In the genomic region with DNA sequence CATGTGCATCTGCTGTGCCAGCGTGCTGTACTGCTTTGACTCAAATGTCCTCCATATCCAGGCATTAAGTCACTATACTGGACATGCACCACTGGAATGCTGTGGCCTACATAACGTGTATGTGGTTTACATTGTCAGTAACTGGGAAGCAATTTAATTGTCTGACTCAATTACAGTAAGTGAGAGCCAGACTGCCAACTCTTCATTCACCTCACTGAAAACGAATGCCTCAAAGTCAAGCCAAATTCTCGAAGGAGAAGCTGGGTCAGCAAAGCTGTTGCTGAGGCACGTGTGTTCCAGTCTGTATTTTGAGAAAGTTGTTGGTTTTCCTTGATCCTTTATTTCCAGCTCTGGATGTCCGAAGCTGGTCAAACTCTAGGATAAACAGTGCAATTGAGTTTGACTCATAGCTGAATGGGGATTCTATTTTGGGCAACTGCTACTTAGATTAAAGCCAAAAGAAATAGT, we compare ENCODE assay signal across 16 cellular contexts.
A peak's percentile ranks its signal among the peaks of the same experiment; 100 is the strongest.
DNase-seq lines count a peak whose midpoint lies in the region; ATAC-seq, FAIRE-seq and TF ChIP-seq lines count a peak whose summit lies in the region.
"Had no signal": no experiment of that assay in that cellular context is flagged by ENCODE, and none has a peak within 500 bp of the region (broad histone marks: within the 10 kb centered on the region; RNA-seq: fewer than 3 reads in every experiment).

No MANE protein-coding gene starts in this region.

- ATAC-seq in GM18519 (IDR thresholded peaks at IDR 0.05; ENCODE audit: low FRiP score, unreplicated experiment) (no peak), GM21737 (IDR thresholded peaks at IDR 0.05; ENCODE audit: unreplicated experiment) (no peak)
- ATAC-seq: stimulated activated naive CD8-positive, alpha-beta T cell treated with anti-CD3 and anti-CD28 coated beads, Interleukin-15, amount 100 ng/mL, for 72 hours had no signal

- H3K27ac ChIP-seq in ACC112 (ENCODE audit: low read depth, low read length) (peak overlapping the region; percentile 58), keratinocyte (ENCODE audit: control insufficient read depth, insufficient read depth, low read length) (no peak overlapping the region)

- no peaks in the 10 kb centered on the region for H3K4me1 Mint-ChIP-seq in nephron progenitor cell
- H3K4me1 Mint-ChIP-seq: neural crest cell; stimulated activated naive CD8-positive, alpha-beta T cell treated with anti-CD3 and anti-CD28 coated beads, Interleukin-15, amount 100 ng/mL, for 72 hours had no signal

- H3K36me3 Mint-ChIP-seq in nephron progenitor cell (ENCODE audit: low read depth): no peaks in the 10 kb centered on the region

- H3K4me3 Mint-ChIP-seq in nephron progenitor cell: no peak overlapping the region
- H3K4me3 Mint-ChIP-seq: neural crest cell; stimulated activated naive CD8-positive, alpha-beta T cell treated with anti-CD3 and anti-CD28 coated beads, Interleukin-15, amount 100 ng/mL, for 72 hours had no signal

- H3K79me2 ChIP-seq in ACC112 (ENCODE audit: control insufficient read depth, insufficient read depth, low read length, unreplicated experiment) (no peaks in the 10 kb centered on the region), keratinocyte (ENCODE audit: control insufficient read depth, insufficient read depth, low read length) (no peaks in the 10 kb centered on the region)

- H3K27ac Mint-ChIP-seq in nephron progenitor cell: no peak overlapping the region
- H3K27ac Mint-ChIP-seq: stimulated activated naive CD8-positive, alpha-beta T cell treated with anti-CD3 and anti-CD28 coated beads, Interleukin-15, amount 100 ng/mL, for 72 hours had no signal

- H3K9me1 ChIP-seq in keratinocyte (ENCODE audit: control insufficient read depth, extremely low read depth, insufficient read depth, low read length): no peaks in the 10 kb centered on the region

- TF ChIP-seq CTCF in keratinocyte (optimal IDR thresholded peaks at IDR 0.05 in 1 of 3, IDR thresholded peaks at IDR 0.05 in 1 of 3, conservative IDR thresholded peaks at IDR 0.05 in 1 of 3; ENCODE audit: extremely low read depth in 1 of 3, insufficient read depth in 2 of 3, low read length in 3 of 3) (no peak), nephron progenitor cell (IDR thresholded peaks at IDR 0.05) (no peak)

- peak; percentile 44 for FAIRE-seq in keratinocyte (lab: Jason Lieb, UNC)
- FAIRE-seq: A204.1 had no signal

- DNase-seq in HS-5 (ENCODE audit: low read depth): peak; percentile 88
- DNase-seq in brain pericyte (ENCODE audit: low read depth, low spot score): peak; percentile 40
- DNase-seq in keratinocyte (ENCODE audit: low read depth, low spot score): no peak
- DNase-seq in RKO (ENCODE audit: low spot score): no peak
- no peak for DNase-seq in nephron progenitor cell
- DNase-seq: activated effector memory CD4-positive, alpha-beta T cell treated with anti-CD3 and anti-CD28 coated beads, Interleukin-2, amount 50 U/mL, for 16 hours; Caco-2; hippocampal formation; MM.1S; NCI-H2171 treated with DMSO at 0.1 percent for 48 hours; stimulated activated naive CD8-positive, alpha-beta T cell treated with anti-CD3 and anti-CD28 coated beads, Interleukin-15, amount 100 ng/mL, for 72 hours had no signal

- peaks cover 6% of the 10 kb centered on the region for H3K9me3 Mint-ChIP-seq in nephron progenitor cell

- no peaks in the 10 kb centered on the region for H3K27me3 ChIP-seq in ACC112 (ENCODE audit: insufficient read depth, low read length)
- H3K27me3 ChIP-seq in keratinocyte (ENCODE audit: control insufficient read depth, extremely low read depth, insufficient read depth, low read length): no peaks in the 10 kb centered on the region

- no peaks in the 10 kb centered on the region for H3K9me3 ChIP-seq in keratinocyte (ENCODE audit: control insufficient read depth, low read depth, low read length)
- H3K9me3 ChIP-seq: Caco-2 had no signal

- no peak overlapping the region for H3K9ac ChIP-seq in keratinocyte (ENCODE audit: control insufficient read depth, extremely low read depth, insufficient read depth, low read length)

- H3K4me1 ChIP-seq in ACC112 (ENCODE audit: control insufficient read depth, insufficient read depth, low read length, unreplicated experiment) (peaks cover 15% of the 10 kb centered on the region), keratinocyte (ENCODE audit: control insufficient read depth, extremely low read depth, insufficient read depth, low read length) (no peaks in the 10 kb centered on the region)
- H3K4me1 ChIP-seq: Caco-2 had no signal

- no peak overlapping the region for H3K4me2 ChIP-seq in keratinocyte (ENCODE audit: control insufficient read depth, extremely low read depth, insufficient read depth, low read depth, low read length)

- H3K4me3 ChIP-seq in ACC112 (ENCODE audit: low read depth, low read length) (peak overlapping the region; percentile 44), keratinocyte (ENCODE audit: control insufficient read depth in 2 of 3, extremely low read depth in 1 of 3, insufficient read depth in 2 of 3, low read depth in 1 of 3, low read length in 3 of 3) (no peak overlapping the region)

- H3K36me3 ChIP-seq in ACC112 (ENCODE audit: insufficient read depth, low read length) (no peaks in the 10 kb centered on the region), keratinocyte (ENCODE audit: control insufficient read depth in 2 of 2, extremely low read depth in 1 of 2, insufficient read depth in 2 of 2, low read length in 2 of 2) (no peaks in the 10 kb centered on the region)

- no peaks in the 10 kb centered on the region for H4K20me1 ChIP-seq in keratinocyte (ENCODE audit: control insufficient read depth, extremely low read depth, insufficient read depth, low read length)

- H3K27me3 Mint-ChIP-seq in nephron progenitor cell (ENCODE audit: low read depth, poor library complexity): peaks cover 3% of the 10 kb centered on the region
- H3K27me3 Mint-ChIP-seq: stimulated activated naive CD8-positive, alpha-beta T cell treated with anti-CD3 and anti-CD28 coated beads, Interleukin-15, amount 100 ng/mL, for 72 hours had no signal

- H2AFZ ChIP-seq in ACC112 (ENCODE audit: low read length, unreplicated experiment): peak overlapping the region; percentile 40
- no peak overlapping the region for H2AFZ ChIP-seq in keratinocyte (ENCODE audit: control insufficient read depth, low read length)

- dilution Hi-C loops in keratinocyte (cut with MboI; ENCODE audit: extremely low pct_ligation_motif_present, low sequenced_read_pairs): no loop called here

Comparison
In these comparisons a context has a peak if more than half of its experiments do, and no peak if none do; other contexts are left out.
1. DNase-seq: peak in HS-5 (single experiment) and brain pericyte (single experiment); none in keratinocyte (single experiment), RKO (single experiment) and nephron progenitor cell (single experiment).